In the genomic region with DNA sequence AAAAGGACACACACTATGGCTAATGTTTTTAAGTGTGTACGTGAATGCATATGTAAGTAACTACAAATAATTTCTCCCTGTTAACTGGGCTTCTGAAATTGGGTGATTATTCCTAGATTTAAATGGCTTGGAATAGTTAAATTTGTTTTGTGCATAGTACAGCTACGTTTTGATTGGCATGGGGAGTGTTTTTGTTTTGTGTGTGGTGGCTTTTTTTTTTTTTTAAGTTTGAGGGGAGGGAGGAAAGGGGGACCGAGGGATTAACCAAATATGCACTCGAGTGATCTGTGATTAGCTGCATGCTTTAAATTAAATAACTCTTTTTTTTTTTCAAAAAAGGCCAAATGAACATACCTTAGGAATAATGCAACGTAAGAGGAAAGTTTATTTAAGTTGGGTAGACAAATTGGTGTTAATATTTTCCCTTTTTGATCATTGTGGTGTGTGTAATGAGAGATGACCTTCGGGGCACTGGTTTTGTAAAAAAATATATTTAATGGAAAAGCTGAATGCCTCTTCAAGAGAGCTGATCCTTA, we compare ENCODE assay signal across 8 cellular contexts. TPM values are rescaled to one million over a fixed set of nuclear protein-coding genes. Genes with fewer than 3 reads are reported as not detected.
DNase-seq lines count a peak whose midpoint lies in the region; ATAC-seq lines count a peak whose summit lies in the region.

No MANE protein-coding gene starts in this region.

- H3K4me1 ChIP-seq in CD4-positive, CD25-positive, alpha-beta regulatory T cell (ENCODE audit: control insufficient read depth, insufficient read depth, low read length, poor library complexity, severe bottlenecking), result peaks cover 44% of the 10 kb centered on the region
- H3K4me1 ChIP-seq in effector memory CD4-positive, alpha-beta T cell (ENCODE audit: control insufficient read depth, insufficient read depth, low read length, poor library complexity, severe bottlenecking), result peaks cover 13% of the 10 kb centered on the region
- H3K4me1 ChIP-seq in neuron (ENCODE audit: insufficient read depth, low read length), result peaks cover 23% of the 10 kb centered on the region

- H3K27me3 Mint-ChIP-seq in CD4-positive, CD25-positive, alpha-beta regulatory T cell, result peaks cover 36% of the 10 kb centered on the region

- no peaks in the 10 kb centered on the region for H3K27me3 ChIP-seq in CD4-positive, CD25-positive, alpha-beta regulatory T cell (ENCODE audit: control insufficient read depth, insufficient read depth, low read length)
- no peaks in the 10 kb centered on the region for H3K27me3 ChIP-seq in effector memory CD4-positive, alpha-beta T cell (replicated peaks; ENCODE audit: control insufficient read depth, insufficient read depth, low read length, poor library complexity, severe bottlenecking)
- H3K27me3 ChIP-seq in neuron (ENCODE audit: insufficient read depth, low read length), result no peaks in the 10 kb centered on the region

- no peaks in the 10 kb centered on the region for H3K9me3 Mint-ChIP-seq in CD4-positive, CD25-positive, alpha-beta regulatory T cell

- H3K36me3 Mint-ChIP-seq in CD4-positive, CD25-positive, alpha-beta regulatory T cell, result peaks cover 3% of the 10 kb centered on the region

- ATAC-seq in CD4-positive, CD25-positive, alpha-beta regulatory T cell (ENCODE audit: low read depth in 2 of 2), result no peak
- ATAC-seq in HG03045 (IDR thresholded peaks at IDR 0.05; ENCODE audit: unreplicated experiment), result no peak

- peak overlapping the region; percentile 95 to 100 (median 98) for H3K4me3 Mint-ChIP-seq in CD4-positive, CD25-positive, alpha-beta regulatory T cell

- H3K36me3 ChIP-seq in CD4-positive, CD25-positive, alpha-beta regulatory T cell (ENCODE audit: control insufficient read depth, insufficient read depth, low read length), result no peaks in the 10 kb centered on the region
- no peaks in the 10 kb centered on the region for H3K36me3 ChIP-seq in effector memory CD4-positive, alpha-beta T cell (ENCODE audit: control insufficient read depth, insufficient read depth, low read length)
- no peaks in the 10 kb centered on the region for H3K36me3 ChIP-seq in neuron (ENCODE audit: insufficient read depth, low read length)

- H2AFZ ChIP-seq in neuron (ENCODE audit: low read depth, low read length), result no peak overlapping the region

- peak overlapping the region; percentile 84 for H3K27ac ChIP-seq in CD4-positive, CD25-positive, alpha-beta regulatory T cell (ENCODE audit: insufficient read depth, low read length, poor library complexity, severe bottlenecking)
- peak overlapping the region; percentile 80 for H3K27ac ChIP-seq in effector memory CD4-positive, alpha-beta T cell (ENCODE audit: insufficient read depth, low read length, poor library complexity, severe bottlenecking)

- H3K9me3 ChIP-seq in CD4-positive, CD25-positive, alpha-beta regulatory T cell (ENCODE audit: control insufficient read depth in 2 of 2, low read length in 2 of 2), result no peaks in the 10 kb centered on the region
- H3K9me3 ChIP-seq in effector memory CD4-positive, alpha-beta T cell (ENCODE audit: control insufficient read depth, low read length), result no peaks in the 10 kb centered on the region
- H3K9me3 ChIP-seq in neuron (ENCODE audit: low read length), result no peaks in the 10 kb centered on the region

- H3K4me1 Mint-ChIP-seq in CD4-positive, CD25-positive, alpha-beta regulatory T cell, result peaks cover 3 to 60% (median 43%) of the 10 kb centered on the region in 4 donors

- H3K4me3 ChIP-seq in CD4-positive, CD25-positive, alpha-beta regulatory T cell (ENCODE audit: low read depth, low read length), result peak overlapping the region; percentile 99
- peak overlapping the region; percentile 100 for H3K4me3 ChIP-seq in effector memory CD4-positive, alpha-beta T cell (ENCODE audit: insufficient read depth, low read depth, low read length, poor library complexity, severe bottlenecking)
- peak overlapping the region; percentile 69 for H3K4me3 ChIP-seq in neuron (ENCODE audit: low read length)

- DNase-seq in CD4-positive, CD25-positive, alpha-beta regulatory T cell, result no peak
- DNase-seq in NCI-H2171 (lab: John Stamatoyannopoulos, UW), result peak; percentile 12
- no peak for DNase-seq in effector memory CD4-positive, alpha-beta T cell
- DNase-seq in NCI-H526 (lab: John Stamatoyannopoulos, UW), result no peak
- DNase-seq in stimulated activated naive CD4-positive, alpha-beta T cell treated with Interleukin-2 at 50 U/mL for 16 hours (lab: John Stamatoyannopoulos, UW), result no peak
- DNase-seq in NCI-H2227 (lab: John Stamatoyannopoulos, UW; ENCODE audit: unreplicated experiment), result no peak

- H3K27ac Mint-ChIP-seq in CD4-positive, CD25-positive, alpha-beta regulatory T cell, result peak overlapping the region; percentile 83 to 98 (median 94)

RNA-seq across cellular contexts. Expression of a gene that starts 1.4 kb away (rescaled TPM):
- 26.1 TPM for total RNA-seq in CD4-positive, CD25-positive, alpha-beta regulatory T cell
- polyA plus RNA-seq in CD4-positive, CD25-positive, alpha-beta regulatory T cell, result 1 to 10 TPM; 4.1 to 7.0 (median 5.2) TPM
